In the genomic region with DNA sequence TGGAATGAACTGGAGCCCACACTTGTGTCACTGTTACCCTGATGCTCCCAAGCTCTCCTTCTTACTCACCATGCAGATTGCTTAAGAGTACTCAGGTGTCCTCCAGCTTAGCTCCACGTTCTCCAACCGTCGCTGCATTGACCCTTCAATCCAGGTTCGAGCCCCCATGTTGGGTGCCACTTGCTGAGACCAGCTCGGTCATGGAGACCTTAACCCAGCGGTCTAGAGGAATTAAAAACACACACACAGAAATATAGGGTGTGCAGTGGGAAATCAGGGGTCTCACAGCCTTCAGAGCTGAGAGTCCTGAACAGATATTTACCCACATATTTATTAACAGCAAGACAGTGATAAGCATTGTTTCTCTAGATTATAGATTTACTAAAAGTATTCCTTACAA, we compare ENCODE assay signal across 22 cellular contexts.
DNase-seq lines count a peak whose midpoint lies in the region; ATAC-seq and TF ChIP-seq lines count a peak whose summit lies in the region.
"Had no signal": no experiment of that assay in that cellular context is flagged by ENCODE, and none has a peak within 500 bp of the region (broad histone marks: within the 10 kb centered on the region; RNA-seq: fewer than 3 reads in every experiment).

No MANE protein-coding gene starts in this region.

- H3K9me3 ChIP-seq in mammary epithelial cell (replicated peaks; ENCODE audit: insufficient read depth, low read length) (peaks cover 27% of the 10 kb centered on the region), esophagus muscularis mucosa (peaks cover 0 to 20% (median 10%) of the 10 kb centered on the region in 4 donors), left ventricle myocardium inferior (replicated peaks) (peaks cover 45% of the 10 kb centered on the region)
- H3K9me3 ChIP-seq: Caco-2 had no signal

- TF ChIP-seq EP300 in esophagus muscularis mucosa (IDR thresholded peaks at IDR 0.05) = no peak

- H3K27ac ChIP-seq in mammary epithelial cell (ENCODE audit: insufficient read depth, low read depth, low read length) = no peak overlapping the region
- no peak overlapping the region for H3K27ac ChIP-seq in esophagus muscularis mucosa (replicated peaks in 1 of 4)
- H3K27ac ChIP-seq in left ventricle myocardium inferior (replicated peaks) = no peak overlapping the region
- H3K27ac ChIP-seq: 22Rv1; A549; BLaER1 treated with 17β-estradiol and CSF1 and Interleukin-3, amounts not matched to agents 10 nM and 100 nM; C4-2B had no signal

- H3K36me3 ChIP-seq in mammary epithelial cell (ENCODE audit: insufficient read depth, low read length) = no peaks in the 10 kb centered on the region
- no peaks in the 10 kb centered on the region for H3K36me3 ChIP-seq in esophagus muscularis mucosa
- no peaks in the 10 kb centered on the region for H3K36me3 ChIP-seq in left ventricle myocardium inferior
- H3K36me3 ChIP-seq: BLaER1 treated with 17β-estradiol and CSF1 and Interleukin-3, amounts not matched to agents 10 nM and 100 nM had no signal

- H3K4me3 Mint-ChIP-seq in MCF 10A (ENCODE audit: unreplicated experiment) (no peak overlapping the region), osteocyte (ENCODE audit: unreplicated experiment) (no peak overlapping the region)
- H3K4me3 Mint-ChIP-seq: B cell; CD4-positive, alpha-beta T cell; CD8-positive, alpha-beta T cell had no signal

- dilution Hi-C loops in mammary epithelial cell (cut with HindIII; ENCODE audit: low sequenced_read_pairs) = no loop called here

- no peaks in the 10 kb centered on the region for H3K36me3 Mint-ChIP-seq in MCF 10A (ENCODE audit: insufficient read depth, unreplicated experiment)
- no peaks in the 10 kb centered on the region for H3K36me3 Mint-ChIP-seq in osteocyte (ENCODE audit: unreplicated experiment)
- H3K36me3 Mint-ChIP-seq: CD8-positive, alpha-beta T cell had no signal

- CTCF ChIA-PET in MCF 10A (lab: Yijun Ruan, JAX) = interaction anchor here (0.6 to 1.8 kb wide), 3 partner anchors 28 to 842 kb away, joined by 3 to 5 read pairs (median 4); no protein-coding TSS in a partner anchor
- CTCF ChIA-PET in mammary epithelial cell (lab: Charles Lee; ENCODE audit: low non-redundant PET) = no interaction called here

- DNase-seq in MCF 10A (ENCODE audit: unreplicated experiment) (no peak), mammary epithelial cell (no peak), esophagus muscularis mucosa (ENCODE audit: extremely low spot score) (peak; percentile 68), osteocyte (ENCODE audit: extremely low spot score, unreplicated experiment) (peak; percentile 59), NCI-H128 (lab: John Stamatoyannopoulos, UW; ENCODE audit: unreplicated experiment) (no peak), left ventricle myocardium inferior (no peak)
- DNase-seq: AML-193; Caco-2; Calu3; CD4-positive, alpha-beta T cell; CD8-positive, alpha-beta T cell; DMS79; DND-41; EL; GDM1 had no signal

- POLR2A ChIA-PET in MCF 10A (lab: Yijun Ruan, JAX) = no interaction called here

- H3K4me1 ChIP-seq in mammary epithelial cell (ENCODE audit: insufficient read depth, low read length) (peaks cover 2% of the 10 kb centered on the region), esophagus muscularis mucosa (peaks cover 3 to 7% (median 5%) of the 10 kb centered on the region in 4 donors), left ventricle myocardium inferior (peaks cover 7% of the 10 kb centered on the region)
- H3K4me1 ChIP-seq: A549, Caco-2 had no signal

- 87% methylated on average over 6 of the region's 6 CpGs for WGBS in mammary epithelial cell (ENCODE audit: low coverage, missing lambda C conversion rate)
- WGBS in esophagus muscularis mucosa = 99% methylated on average over 6 of the region's 6 CpGs

- H3K27me3 ChIP-seq in mammary epithelial cell (ENCODE audit: insufficient read depth, low read length) = no peaks in the 10 kb centered on the region
- no peaks in the 10 kb centered on the region for H3K27me3 ChIP-seq in esophagus muscularis mucosa
- no peaks in the 10 kb centered on the region for H3K27me3 ChIP-seq in left ventricle myocardium inferior (ENCODE audit: low read depth)
- H3K27me3 ChIP-seq: BLaER1 treated with 17β-estradiol and CSF1 and Interleukin-3, amounts not matched to agents 10 nM and 100 nM had no signal

- H3K4me2 ChIP-seq in mammary epithelial cell (ENCODE audit: insufficient read depth, low read depth, low read length) = no peak overlapping the region
- H3K4me2 ChIP-seq: A549; BLaER1 treated with 17β-estradiol and CSF1 and Interleukin-3, amounts not matched to agents 10 nM and 100 nM had no signal

- H3K9me3 Mint-ChIP-seq in MCF 10A (ENCODE audit: unreplicated experiment) (peaks cover 7% of the 10 kb centered on the region), osteocyte (ENCODE audit: unreplicated experiment) (peaks cover 11% of the 10 kb centered on the region)

- H3K27me3 Mint-ChIP-seq in MCF 10A (ENCODE audit: insufficient read depth, unreplicated experiment) (no peaks in the 10 kb centered on the region), osteocyte (ENCODE audit: unreplicated experiment) (peaks cover 4% of the 10 kb centered on the region)
- H3K27me3 Mint-ChIP-seq: B cell; CD4-positive, alpha-beta T cell had no signal

- BruUV-seq in MCF 10A (replicated peaks; lab: Mats Ljungman, UMichigan) (no TSS peak), mammary epithelial cell (replicated peaks; lab: Mats Ljungman, UMichigan) (no TSS peak)

- H3K4me3 ChIP-seq in mammary epithelial cell (replicated peaks in 1 of 3; ENCODE audit: insufficient read depth in 1 of 3, low read depth in 2 of 3, low read length in 3 of 3) = no peak overlapping the region
- no peak overlapping the region for H3K4me3 ChIP-seq in esophagus muscularis mucosa
- no peak overlapping the region for H3K4me3 ChIP-seq in left ventricle myocardium inferior
- H3K4me3 ChIP-seq: A549; BLaER1 treated with 17β-estradiol and CSF1 and Interleukin-3, amounts not matched to agents 10 nM and 100 nM; GM12878 had no signal

- H3K79me2 ChIP-seq in mammary epithelial cell (ENCODE audit: insufficient read depth, low read length) = no peaks in the 10 kb centered on the region

- no peak overlapping the region for H3K9ac ChIP-seq in mammary epithelial cell (ENCODE audit: insufficient read depth, low read length)
- H3K9ac ChIP-seq: BLaER1 treated with 17β-estradiol and CSF1 and Interleukin-3, amounts not matched to agents 10 nM and 100 nM had no signal

- in situ Hi-C loops in mammary epithelial cell (cut with MboI; ENCODE audit: low sequenced_read_pairs in 2 of 2) = no loop called here

- no peak for TF ChIP-seq CTCF in MCF 10A (IDR thresholded peaks at IDR 0.05; ENCODE audit: unreplicated experiment)
- no peak for TF ChIP-seq CTCF in mammary epithelial cell (conservative IDR thresholded peaks at IDR 0.05 in 1 of 2, IDR thresholded peaks at IDR 0.05 in 1 of 2; ENCODE audit: extremely low read depth in 1 of 2, insufficient read depth in 1 of 2, low read depth in 1 of 2, low read length in 2 of 2)
- no peak for TF ChIP-seq CTCF in esophagus muscularis mucosa (IDR thresholded peaks at IDR 0.05)
- no peak for TF ChIP-seq CTCF in osteocyte (IDR thresholded peaks at IDR 0.05)
- TF ChIP-seq CTCF in left ventricle myocardium inferior (IDR thresholded peaks at IDR 0.05; ENCODE audit: borderline replicate concordance) = no peak

- no peak for ATAC-seq in GM19452 (IDR thresholded peaks at IDR 0.05; ENCODE audit: unreplicated experiment)
- ATAC-seq: A549; CD8-positive, alpha-beta T cell; GM12878 had no signal

- no peak overlapping the region for H2AFZ ChIP-seq in mammary epithelial cell (ENCODE audit: low read depth, low read length)

- no peak for TF ChIP-seq POLR2A in esophagus muscularis mucosa (IDR thresholded peaks at IDR 0.05; ENCODE audit: low read depth)

- H3K27ac Mint-ChIP-seq in MCF 10A (ENCODE audit: low read depth, unreplicated experiment) (peak overlapping the region; percentile 29), osteocyte (ENCODE audit: unreplicated experiment) (no peak overlapping the region)
- H3K27ac Mint-ChIP-seq: B cell; CD4-positive, alpha-beta T cell; CD8-positive, alpha-beta T cell had no signal

- intact Hi-C loops in MCF 10A (cut with micrococcal nuclease) (no loop called here), mammary epithelial cell (cut with micrococcal nuclease) (no loop called here), esophagus muscularis mucosa (cut with DNase I) (no loop called here), left ventricle myocardium inferior (cut with micrococcal nuclease) (no loop called here)

- H3K4me1 Mint-ChIP-seq in MCF 10A (ENCODE audit: insufficient read depth, unreplicated experiment) (peaks cover 5% of the 10 kb centered on the region), osteocyte (ENCODE audit: unreplicated experiment) (no peaks in the 10 kb centered on the region)
- H3K4me1 Mint-ChIP-seq: B cell had no signal

- H4K20me1 ChIP-seq in mammary epithelial cell (ENCODE audit: insufficient read depth, low read length) = no peaks in the 10 kb centered on the region
- H4K20me1 ChIP-seq: BLaER1 treated with 17β-estradiol and CSF1 and Interleukin-3, amounts not matched to agents 10 nM and 100 nM had no signal

Comparison
In these comparisons a context has a peak if more than half of its experiments do, and no peak if none do; other contexts are left out.
1. DNase-seq: peak in esophagus muscularis mucosa (single experiment) and osteocyte (single experiment); none in MCF 10A (single experiment), mammary epithelial cell (single experiment), NCI-H128 (single experiment) and left ventricle myocardium inferior (single experiment).